ENCODE assay signal across 1 cellular context in the genomic region with DNA sequence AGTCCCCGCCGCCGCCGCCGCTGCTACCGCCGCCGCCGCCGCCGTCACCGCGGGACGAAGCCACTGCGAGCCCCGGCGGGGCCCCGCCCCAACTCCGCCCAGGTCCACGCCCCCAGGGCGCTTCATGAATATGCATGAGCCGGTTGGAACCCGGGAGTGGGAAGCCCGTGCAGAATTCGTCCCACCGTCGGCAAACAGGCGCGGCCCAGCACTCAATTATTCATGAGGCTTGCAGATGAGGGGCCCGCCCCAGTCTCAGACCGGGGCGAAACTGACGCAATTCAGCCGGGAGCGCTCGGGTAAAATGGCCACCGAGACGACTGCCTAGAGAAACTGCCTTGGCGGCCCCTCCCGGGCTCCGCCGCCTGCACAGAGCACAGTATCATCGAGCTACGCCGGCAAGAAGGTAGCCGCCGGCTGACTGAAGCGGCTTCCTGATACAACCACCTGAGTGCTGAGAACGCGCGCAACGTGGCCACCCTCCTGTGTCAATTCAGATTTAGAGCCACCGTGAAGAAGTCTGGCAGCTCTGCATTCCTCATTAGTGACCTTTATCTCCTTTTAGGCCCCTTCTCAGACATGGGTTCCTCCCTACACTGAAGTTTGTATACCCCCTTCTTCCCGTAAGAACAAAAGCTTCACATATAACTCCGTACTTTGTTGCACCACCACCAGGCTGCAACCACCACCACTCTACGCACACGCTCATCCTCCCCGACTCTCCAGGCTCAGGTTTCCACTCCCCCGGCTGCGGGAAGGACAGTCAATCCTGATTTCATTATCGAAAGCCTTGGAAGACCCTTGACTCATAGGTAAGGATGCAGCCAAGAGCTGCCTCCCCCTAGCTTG.
A peak's percentile ranks its signal among the peaks of the same experiment; 100 is the strongest.
TF ChIP-seq lines count a peak whose summit lies in the region.

A gene with protein sequence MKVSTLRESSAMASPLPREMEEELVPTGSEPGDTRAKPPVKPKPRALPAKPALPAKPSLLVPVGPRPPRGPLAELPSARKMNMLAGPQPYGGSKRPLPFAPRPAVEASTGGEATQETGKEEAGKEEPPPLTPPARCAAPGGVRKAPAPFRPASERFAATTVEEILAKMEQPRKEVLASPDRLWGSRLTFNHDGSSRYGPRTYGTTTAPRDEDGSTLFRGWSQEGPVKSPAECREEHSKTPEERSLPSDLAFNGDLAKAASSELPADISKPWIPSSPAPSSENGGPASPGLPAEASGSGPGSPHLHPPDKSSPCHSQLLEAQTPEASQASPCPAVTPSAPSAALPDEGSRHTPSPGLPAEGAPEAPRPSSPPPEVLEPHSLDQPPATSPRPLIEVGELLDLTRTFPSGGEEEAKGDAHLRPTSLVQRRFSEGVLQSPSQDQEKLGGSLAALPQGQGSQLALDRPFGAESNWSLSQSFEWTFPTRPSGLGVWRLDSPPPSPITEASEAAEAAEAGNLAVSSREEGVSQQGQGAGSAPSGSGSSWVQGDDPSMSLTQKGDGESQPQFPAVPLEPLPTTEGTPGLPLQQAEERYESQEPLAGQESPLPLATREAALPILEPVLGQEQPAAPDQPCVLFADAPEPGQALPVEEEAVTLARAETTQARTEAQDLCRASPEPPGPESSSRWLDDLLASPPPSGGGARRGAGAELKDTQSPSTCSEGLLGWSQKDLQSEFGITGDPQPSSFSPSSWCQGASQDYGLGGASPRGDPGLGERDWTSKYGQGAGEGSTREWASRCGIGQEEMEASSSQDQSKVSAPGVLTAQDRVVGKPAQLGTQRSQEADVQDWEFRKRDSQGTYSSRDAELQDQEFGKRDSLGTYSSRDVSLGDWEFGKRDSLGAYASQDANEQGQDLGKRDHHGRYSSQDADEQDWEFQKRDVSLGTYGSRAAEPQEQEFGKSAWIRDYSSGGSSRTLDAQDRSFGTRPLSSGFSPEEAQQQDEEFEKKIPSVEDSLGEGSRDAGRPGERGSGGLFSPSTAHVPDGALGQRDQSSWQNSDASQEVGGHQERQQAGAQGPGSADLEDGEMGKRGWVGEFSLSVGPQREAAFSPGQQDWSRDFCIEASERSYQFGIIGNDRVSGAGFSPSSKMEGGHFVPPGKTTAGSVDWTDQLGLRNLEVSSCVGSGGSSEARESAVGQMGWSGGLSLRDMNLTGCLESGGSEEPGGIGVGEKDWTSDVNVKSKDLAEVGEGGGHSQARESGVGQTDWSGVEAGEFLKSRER (N-terminal part only) (minus strand): TSS at position 67 of the 849 bp plus-strand sequence. CDS start 3,067 bp downstream, outside the sequence.

TF ChIP-seq in HepG2, 621 proteins besides CTCF, POLR2A, EP300 and RAD21 (continued from another document and continues in another):
- TF ChIP-seq, protein P1, sequence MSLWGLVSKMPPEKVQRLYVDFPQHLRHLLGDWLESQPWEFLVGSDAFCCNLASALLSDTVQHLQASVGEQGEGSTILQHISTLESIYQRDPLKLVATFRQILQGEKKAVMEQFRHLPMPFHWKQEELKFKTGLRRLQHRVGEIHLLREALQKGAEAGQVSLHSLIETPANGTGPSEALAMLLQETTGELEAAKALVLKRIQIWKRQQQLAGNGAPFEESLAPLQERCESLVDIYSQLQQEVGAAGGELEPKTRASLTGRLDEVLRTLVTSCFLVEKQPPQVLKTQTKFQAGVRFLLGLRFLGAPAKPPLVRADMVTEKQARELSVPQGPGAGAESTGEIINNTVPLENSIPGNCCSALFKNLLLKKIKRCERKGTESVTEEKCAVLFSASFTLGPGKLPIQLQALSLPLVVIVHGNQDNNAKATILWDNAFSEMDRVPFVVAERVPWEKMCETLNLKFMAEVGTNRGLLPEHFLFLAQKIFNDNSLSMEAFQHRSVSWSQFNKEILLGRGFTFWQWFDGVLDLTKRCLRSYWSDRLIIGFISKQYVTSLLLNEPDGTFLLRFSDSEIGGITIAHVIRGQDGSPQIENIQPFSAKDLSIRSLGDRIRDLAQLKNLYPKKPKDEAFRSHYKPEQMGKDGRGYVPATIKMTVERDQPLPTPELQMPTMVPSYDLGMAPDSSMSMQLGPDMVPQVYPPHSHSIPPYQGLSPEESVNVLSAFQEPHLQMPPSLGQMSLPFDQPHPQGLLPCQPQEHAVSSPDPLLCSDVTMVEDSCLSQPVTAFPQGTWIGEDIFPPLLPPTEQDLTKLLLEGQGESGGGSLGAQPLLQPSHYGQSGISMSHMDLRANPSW (CRISPR knock-in tag; IDR thresholded peaks at IDR 0.05; ENCODE audit: borderline replicate concordance), result 0 out of 2 replicates have a peak, but pooled peaks have one; percentile 56
- TF ChIP-seq SOX13 (IDR thresholded peaks at IDR 0.05), result no peak
- TF ChIP-seq SOX13 (CRISPR knock-in tag; conservative IDR thresholded peaks at IDR 0.05 in 1 of 2, IDR thresholded peaks at IDR 0.05 in 1 of 2), result peak in 1 of 2 experiments; percentile 20; a peak in 1 of 4 replicates
- no peak for TF ChIP-seq SMC3 (IDR thresholded peaks at IDR 0.05; ENCODE audit: low read length)
- no peak for TF ChIP-seq ZNF543 (CRISPR knock-in tag; IDR thresholded peaks at IDR 0.05)
- peak; percentile 59; the same call in 1 of the 2 replicates for TF ChIP-seq KLF6 (CRISPR knock-in tag; IDR thresholded peaks at IDR 0.05)
- no peak for TF ChIP-seq ZNF510 (CRISPR knock-in tag; IDR thresholded peaks at IDR 0.05; ENCODE audit: low read depth)
- TF ChIP-seq KAT8 (CRISPR knock-in tag; IDR thresholded peaks at IDR 0.05), result peak; percentile 36
- TF ChIP-seq, protein P2, sequence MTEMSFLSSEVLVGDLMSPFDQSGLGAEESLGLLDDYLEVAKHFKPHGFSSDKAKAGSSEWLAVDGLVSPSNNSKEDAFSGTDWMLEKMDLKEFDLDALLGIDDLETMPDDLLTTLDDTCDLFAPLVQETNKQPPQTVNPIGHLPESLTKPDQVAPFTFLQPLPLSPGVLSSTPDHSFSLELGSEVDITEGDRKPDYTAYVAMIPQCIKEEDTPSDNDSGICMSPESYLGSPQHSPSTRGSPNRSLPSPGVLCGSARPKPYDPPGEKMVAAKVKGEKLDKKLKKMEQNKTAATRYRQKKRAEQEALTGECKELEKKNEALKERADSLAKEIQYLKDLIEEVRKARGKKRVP (CRISPR knock-in tag; IDR thresholded peaks at IDR 0.05), result peak in 1 of 2 experiments; percentile 97; a peak in 2 of 4 replicates
- TF ChIP-seq, protein P3, sequence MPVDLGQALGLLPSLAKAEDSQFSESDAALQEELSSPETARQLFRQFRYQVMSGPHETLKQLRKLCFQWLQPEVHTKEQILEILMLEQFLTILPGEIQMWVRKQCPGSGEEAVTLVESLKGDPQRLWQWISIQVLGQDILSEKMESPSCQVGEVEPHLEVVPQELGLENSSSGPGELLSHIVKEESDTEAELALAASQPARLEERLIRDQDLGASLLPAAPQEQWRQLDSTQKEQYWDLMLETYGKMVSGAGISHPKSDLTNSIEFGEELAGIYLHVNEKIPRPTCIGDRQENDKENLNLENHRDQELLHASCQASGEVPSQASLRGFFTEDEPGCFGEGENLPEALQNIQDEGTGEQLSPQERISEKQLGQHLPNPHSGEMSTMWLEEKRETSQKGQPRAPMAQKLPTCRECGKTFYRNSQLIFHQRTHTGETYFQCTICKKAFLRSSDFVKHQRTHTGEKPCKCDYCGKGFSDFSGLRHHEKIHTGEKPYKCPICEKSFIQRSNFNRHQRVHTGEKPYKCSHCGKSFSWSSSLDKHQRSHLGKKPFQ (CRISPR knock-in tag; IDR thresholded peaks at IDR 0.05; ENCODE audit: insufficient replicate concordance), result no peak
- TF ChIP-seq, protein P4, sequence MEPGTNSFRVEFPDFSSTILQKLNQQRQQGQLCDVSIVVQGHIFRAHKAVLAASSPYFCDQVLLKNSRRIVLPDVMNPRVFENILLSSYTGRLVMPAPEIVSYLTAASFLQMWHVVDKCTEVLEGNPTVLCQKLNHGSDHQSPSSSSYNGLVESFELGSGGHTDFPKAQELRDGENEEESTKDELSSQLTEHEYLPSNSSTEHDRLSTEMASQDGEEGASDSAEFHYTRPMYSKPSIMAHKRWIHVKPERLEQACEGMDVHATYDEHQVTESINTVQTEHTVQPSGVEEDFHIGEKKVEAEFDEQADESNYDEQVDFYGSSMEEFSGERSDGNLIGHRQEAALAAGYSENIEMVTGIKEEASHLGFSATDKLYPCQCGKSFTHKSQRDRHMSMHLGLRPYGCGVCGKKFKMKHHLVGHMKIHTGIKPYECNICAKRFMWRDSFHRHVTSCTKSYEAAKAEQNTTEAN (CRISPR knock-in tag; conservative IDR thresholded peaks at IDR 0.05), result peak; percentile 56; the same call in 1 of the 2 replicates
- 0 out of 2 replicates have a peak, but pooled peaks have one; percentile 74 for TF ChIP-seq ZNF337 (CRISPR knock-in tag; IDR thresholded peaks at IDR 0.05; ENCODE audit: borderline replicate concordance, low read depth)
- peak; percentile 74 for TF ChIP-seq THAP11 (CRISPR knock-in tag; IDR thresholded peaks at IDR 0.05)
- peak; percentile 8; the same call in 1 of the 2 replicates for TF ChIP-seq ZNF556 (CRISPR knock-in tag; IDR thresholded peaks at IDR 0.05; ENCODE audit: borderline replicate concordance)
- 0 out of 2 replicates have a peak, but pooled peaks have one; percentile 11 for TF ChIP-seq NFYB (CRISPR knock-in tag; IDR thresholded peaks at IDR 0.05)
- TF ChIP-seq, protein P5, sequence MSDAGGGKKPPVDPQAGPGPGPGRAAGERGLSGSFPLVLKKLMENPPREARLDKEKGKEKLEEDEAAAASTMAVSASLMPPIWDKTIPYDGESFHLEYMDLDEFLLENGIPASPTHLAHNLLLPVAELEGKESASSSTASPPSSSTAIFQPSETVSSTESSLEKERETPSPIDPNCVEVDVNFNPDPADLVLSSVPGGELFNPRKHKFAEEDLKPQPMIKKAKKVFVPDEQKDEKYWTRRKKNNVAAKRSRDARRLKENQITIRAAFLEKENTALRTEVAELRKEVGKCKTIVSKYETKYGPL (CRISPR knock-in tag; IDR thresholded peaks at IDR 0.05), result 0 out of 2 replicates have a peak, but pooled peaks have one; percentile 34
- no peak for TF ChIP-seq GPN1 (CRISPR knock-in tag; IDR thresholded peaks at IDR 0.05; ENCODE audit: borderline replicate concordance)
- TF ChIP-seq, protein P6, sequence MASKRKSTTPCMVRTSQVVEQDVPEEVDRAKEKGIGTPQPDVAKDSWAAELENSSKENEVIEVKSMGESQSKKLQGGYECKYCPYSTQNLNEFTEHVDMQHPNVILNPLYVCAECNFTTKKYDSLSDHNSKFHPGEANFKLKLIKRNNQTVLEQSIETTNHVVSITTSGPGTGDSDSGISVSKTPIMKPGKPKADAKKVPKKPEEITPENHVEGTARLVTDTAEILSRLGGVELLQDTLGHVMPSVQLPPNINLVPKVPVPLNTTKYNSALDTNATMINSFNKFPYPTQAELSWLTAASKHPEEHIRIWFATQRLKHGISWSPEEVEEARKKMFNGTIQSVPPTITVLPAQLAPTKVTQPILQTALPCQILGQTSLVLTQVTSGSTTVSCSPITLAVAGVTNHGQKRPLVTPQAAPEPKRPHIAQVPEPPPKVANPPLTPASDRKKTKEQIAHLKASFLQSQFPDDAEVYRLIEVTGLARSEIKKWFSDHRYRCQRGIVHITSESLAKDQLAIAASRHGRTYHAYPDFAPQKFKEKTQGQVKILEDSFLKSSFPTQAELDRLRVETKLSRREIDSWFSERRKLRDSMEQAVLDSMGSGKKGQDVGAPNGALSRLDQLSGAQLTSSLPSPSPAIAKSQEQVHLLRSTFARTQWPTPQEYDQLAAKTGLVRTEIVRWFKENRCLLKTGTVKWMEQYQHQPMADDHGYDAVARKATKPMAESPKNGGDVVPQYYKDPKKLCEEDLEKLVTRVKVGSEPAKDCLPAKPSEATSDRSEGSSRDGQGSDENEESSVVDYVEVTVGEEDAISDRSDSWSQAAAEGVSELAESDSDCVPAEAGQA (IDR thresholded peaks at IDR 0.05; ENCODE audit: low read depth), result no peak
- TF ChIP-seq, protein P6 (CRISPR knock-in tag; IDR thresholded peaks at IDR 0.05; ENCODE audit: borderline replicate concordance), result no peak
- TF ChIP-seq TAF15 (IDR thresholded peaks at IDR 0.05; ENCODE audit: low read depth, low read length, poor library complexity, severe bottlenecking), result peak; percentile 71
- TF ChIP-seq, protein P7, sequence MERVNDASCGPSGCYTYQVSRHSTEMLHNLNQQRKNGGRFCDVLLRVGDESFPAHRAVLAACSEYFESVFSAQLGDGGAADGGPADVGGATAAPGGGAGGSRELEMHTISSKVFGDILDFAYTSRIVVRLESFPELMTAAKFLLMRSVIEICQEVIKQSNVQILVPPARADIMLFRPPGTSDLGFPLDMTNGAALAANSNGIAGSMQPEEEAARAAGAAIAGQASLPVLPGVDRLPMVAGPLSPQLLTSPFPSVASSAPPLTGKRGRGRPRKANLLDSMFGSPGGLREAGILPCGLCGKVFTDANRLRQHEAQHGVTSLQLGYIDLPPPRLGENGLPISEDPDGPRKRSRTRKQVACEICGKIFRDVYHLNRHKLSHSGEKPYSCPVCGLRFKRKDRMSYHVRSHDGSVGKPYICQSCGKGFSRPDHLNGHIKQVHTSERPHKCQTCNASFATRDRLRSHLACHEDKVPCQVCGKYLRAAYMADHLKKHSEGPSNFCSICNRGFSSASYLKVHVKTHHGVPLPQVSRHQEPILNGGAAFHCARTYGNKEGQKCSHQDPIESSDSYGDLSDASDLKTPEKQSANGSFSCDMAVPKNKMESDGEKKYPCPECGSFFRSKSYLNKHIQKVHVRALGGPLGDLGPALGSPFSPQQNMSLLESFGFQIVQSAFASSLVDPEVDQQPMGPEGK (CRISPR knock-in tag; IDR thresholded peaks at IDR 0.05), result peak; percentile 57; the same call in 1 of the 2 replicates
- TF ChIP-seq TMF1 (CRISPR knock-in tag; IDR thresholded peaks at IDR 0.05; ENCODE audit: low read depth), result no peak
- peak; percentile 76; the same call in 1 of the 2 replicates for TF ChIP-seq ZNF350 (CRISPR knock-in tag; IDR thresholded peaks at IDR 0.05; ENCODE audit: borderline replicate concordance, low read depth)
- TF ChIP-seq, protein P8, sequence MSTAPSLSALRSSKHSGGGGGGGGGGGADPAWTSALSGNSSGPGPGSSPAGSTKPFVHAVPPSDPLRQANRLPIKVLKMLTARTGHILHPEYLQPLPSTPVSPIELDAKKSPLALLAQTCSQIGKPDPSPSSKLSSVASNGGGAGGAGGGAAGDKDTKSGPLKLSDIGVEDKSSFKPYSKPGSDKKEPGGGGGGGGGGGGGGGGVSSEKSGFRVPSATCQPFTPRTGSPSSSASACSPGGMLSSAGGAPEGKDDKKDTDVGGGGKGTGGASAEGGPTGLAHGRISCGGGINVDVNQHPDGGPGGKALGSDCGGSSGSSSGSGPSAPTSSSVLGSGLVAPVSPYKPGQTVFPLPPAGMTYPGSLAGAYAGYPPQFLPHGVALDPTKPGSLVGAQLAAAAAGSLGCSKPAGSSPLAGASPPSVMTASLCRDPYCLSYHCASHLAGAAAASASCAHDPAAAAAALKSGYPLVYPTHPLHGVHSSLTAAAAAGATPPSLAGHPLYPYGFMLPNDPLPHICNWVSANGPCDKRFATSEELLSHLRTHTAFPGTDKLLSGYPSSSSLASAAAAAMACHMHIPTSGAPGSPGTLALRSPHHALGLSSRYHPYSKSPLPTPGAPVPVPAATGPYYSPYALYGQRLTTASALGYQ (CRISPR knock-in tag; IDR thresholded peaks at IDR 0.05), result 0 out of 2 replicates have a peak, but pooled peaks have one; percentile 32
